In genomic region chr12:46131729-46132128, GRCh38 we compare ENCODE assay signal across 10 cellular contexts.
DNase-seq lines count a peak whose midpoint lies in the region; ATAC-seq and TF ChIP-seq lines count a peak whose summit lies in the region.
"Had no signal": no experiment of that assay in that cellular context is flagged by ENCODE, and none has a peak within 500 bp of the region (broad histone marks: within the 10 kb centered on the region; RNA-seq: fewer than 3 reads in every experiment).

No MANE protein-coding gene starts in this region.

- H3K27me3 ChIP-seq in Caco-2 (replicated peaks; ENCODE audit: control insufficient read depth, insufficient read depth, low read length) (no peaks in the 10 kb centered on the region), MG63 (no peaks in the 10 kb centered on the region)

- DNase-seq in Caco-2 (peak; percentile 49 to 60), HFFc6 (peak; percentile 5), astrocyte of the spinal cord (ENCODE audit: low read depth, low spot score) (no peak), iPS-NIHi7 (ENCODE audit: extremely low spot score) (peak; percentile 52), MG63 (no peak), NCI-H1105 treated with DMSO at 0.1 percent for 48 hours (lab: John Stamatoyannopoulos, UW) (no peak)
- no peak for DNase-seq in activated CD8-positive, alpha-beta T cell treated with anti-CD3 and anti-CD28 coated beads for 36 hours
- DNase-seq: activated CD4-positive, alpha-beta T cell treated with anti-CD3 and anti-CD28 coated beads, Interleukin-2, amount 50 U/mL, for 1 hour; small intestine had no signal

- no peaks in the 10 kb centered on the region for H3K36me3 ChIP-seq in Caco-2 (ENCODE audit: control insufficient read depth, insufficient read depth, low read length)
- H3K36me3 ChIP-seq in MG63 = no peaks in the 10 kb centered on the region

- no peak for ATAC-seq in GM19328 (IDR thresholded peaks at IDR 0.05; ENCODE audit: unreplicated experiment)
- no peak for ATAC-seq in activated CD8-positive, alpha-beta T cell treated with anti-CD3 and anti-CD28 coated beads for 36 hours

- BruUV-seq in Caco-2 (replicated peaks; lab: Mats Ljungman, UMichigan) = no TSS peak

- CTCF ChIA-PET in Caco-2 (lab: Charles Lee) = interaction anchor here (0.6 to 1.0 kb wide), 3 partner anchors 11 to 547 kb away, joined by 3 read pairs; no protein-coding TSS in a partner anchor
- CTCF ChIA-PET in activated CD8-positive, alpha-beta T cell treated with anti-CD3 and anti-CD28 coated beads for 36 hours (lab: Charles Lee) = no interaction called here

- intact Hi-C loops in Caco-2 (cut with micrococcal nuclease; ENCODE audit: unreplicated experiment) = loop anchor here (5.0 to 10.0 kb wide), 3 partner anchors 46 to 803 kb away; no protein-coding TSS in a partner anchor
- intact Hi-C loops in activated CD8-positive, alpha-beta T cell treated with anti-CD3 and anti-CD28 coated beads for 36 hours (cut with micrococcal nuclease) = no loop called here

- H3K9me3 ChIP-seq in Caco-2 (no peaks in the 10 kb centered on the region), MG63 (no peaks in the 10 kb centered on the region)

- H3K36me3 Mint-ChIP-seq in Caco-2 (ENCODE audit: insufficient read depth, unreplicated experiment) (no peaks in the 10 kb centered on the region), HFFc6 (ENCODE audit: low read depth) (no peaks in the 10 kb centered on the region)
- H3K36me3 Mint-ChIP-seq in activated CD8-positive, alpha-beta T cell treated with anti-CD3 and anti-CD28 coated beads for 36 hours (ENCODE audit: low read depth) = no peaks in the 10 kb centered on the region

- TF ChIP-seq CTCF in Caco-2 (IDR thresholded peaks at IDR 0.05; ENCODE audit: insufficient read depth in 1 of 2, low read depth in 1 of 2, low read length in 1 of 2, severe bottlenecking in 1 of 2, unreplicated experiment in 1 of 2) = peak; percentile 32 to 78
- peak; percentile 49 for TF ChIP-seq CTCF in HFFc6 (IDR thresholded peaks at IDR 0.05)
- peak; percentile 14 for TF ChIP-seq CTCF in astrocyte of the spinal cord (IDR thresholded peaks at IDR 0.05; ENCODE audit: low read depth, low read length)
- no peak for TF ChIP-seq CTCF in activated CD8-positive, alpha-beta T cell treated with anti-CD3 and anti-CD28 coated beads for 36 hours (IDR thresholded peaks at IDR 0.05)

- no peak overlapping the region for H3K4me3 ChIP-seq in Caco-2 (ENCODE audit: low read depth, low read length)
- no peak overlapping the region for H3K4me3 ChIP-seq in astrocyte of the spinal cord (ENCODE audit: low read depth, low read length)
- no peak overlapping the region for H3K4me3 ChIP-seq in MG63

- POLR2A ChIA-PET in Caco-2 (lab: Charles Lee) = no interaction called here
- POLR2A ChIA-PET in activated CD8-positive, alpha-beta T cell treated with anti-CD3 and anti-CD28 coated beads for 36 hours (lab: Charles Lee) = no interaction called here

- H3K4me1 ChIP-seq in Caco-2 = peaks cover 18% of the 10 kb centered on the region

- H3K4me1 Mint-ChIP-seq in Caco-2 (ENCODE audit: low read depth, unreplicated experiment) (peaks cover 25% of the 10 kb centered on the region), HFFc6 (ENCODE audit: low read depth) (0 out of 2 replicates have a peak, but pooled peaks cover 6% of the 10 kb centered on the region)
- no peaks in the 10 kb centered on the region for H3K4me1 Mint-ChIP-seq in activated CD8-positive, alpha-beta T cell treated with anti-CD3 and anti-CD28 coated beads for 36 hours (ENCODE audit: low read depth)

- H3K27ac Mint-ChIP-seq in Caco-2 (ENCODE audit: unreplicated experiment) (no peak overlapping the region), HFFc6 (no peak overlapping the region)
- no peak overlapping the region for H3K27ac Mint-ChIP-seq in activated CD8-positive, alpha-beta T cell treated with anti-CD3 and anti-CD28 coated beads for 36 hours

- H3K9me3 Mint-ChIP-seq in Caco-2 (ENCODE audit: unreplicated experiment) = no peaks in the 10 kb centered on the region
- H3K9me3 Mint-ChIP-seq in HFFc6 = no peaks in the 10 kb centered on the region
- H3K9me3 Mint-ChIP-seq in activated CD8-positive, alpha-beta T cell treated with anti-CD3 and anti-CD28 coated beads for 36 hours = no peaks in the 10 kb centered on the region

- in situ Hi-C loops in astrocyte of the spinal cord (cut with HindIII; ENCODE audit: low sequenced_read_pairs) = no loop called here

- H3K27me3 Mint-ChIP-seq in Caco-2 (ENCODE audit: insufficient read depth, unreplicated experiment) = peaks cover 5% of the 10 kb centered on the region
- H3K27me3 Mint-ChIP-seq in HFFc6 (ENCODE audit: insufficient read depth) = no peaks in the 10 kb centered on the region; the same call in 1 of the 2 replicates
- peaks cover 3% of the 10 kb centered on the region for H3K27me3 Mint-ChIP-seq in activated CD8-positive, alpha-beta T cell treated with anti-CD3 and anti-CD28 coated beads for 36 hours

- H3K4me3 Mint-ChIP-seq in Caco-2 (ENCODE audit: unreplicated experiment) = no peak overlapping the region
- H3K4me3 Mint-ChIP-seq in HFFc6 = no peak overlapping the region
- H3K4me3 Mint-ChIP-seq in activated CD8-positive, alpha-beta T cell treated with anti-CD3 and anti-CD28 coated beads for 36 hours = no peak overlapping the region

Comparison
In these comparisons a context has a peak if more than half of its experiments do, and no peak if none do; other contexts are left out.
1. DNase-seq: peak in Caco-2 (2 of 2), HFFc6 (single experiment) and iPS-NIHi7 (single experiment); none in astrocyte of the spinal cord (single experiment), activated CD8-positive, alpha-beta T cell treated with anti-CD3 and anti-CD28 coated beads for 36 hours (single experiment), MG63 (single experiment) and NCI-H1105 treated with DMSO at 0.1 percent for 48 hours (single experiment).